In the genomic region with DNA sequence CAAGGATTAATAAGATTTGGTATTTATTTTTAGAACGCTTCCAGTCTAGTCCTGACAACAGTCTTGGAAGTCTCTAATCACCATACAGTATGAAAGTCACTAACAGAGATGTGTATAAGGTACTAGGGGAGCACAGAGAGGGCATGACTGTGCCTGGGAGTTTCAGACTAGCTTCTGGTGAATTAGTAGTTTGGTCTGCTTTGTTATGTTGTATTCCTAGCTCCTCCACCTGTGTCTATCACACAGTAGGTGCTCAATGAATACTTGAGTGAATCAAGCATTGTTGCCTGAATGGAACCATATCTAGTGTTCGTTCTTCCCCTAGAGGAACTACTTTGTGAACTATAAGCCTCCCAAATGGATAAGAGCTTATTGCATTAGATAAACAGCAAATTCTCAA, we compare ENCODE assay signal across 30 cellular contexts.
"Had no signal": no experiment of that assay in that cellular context is flagged by ENCODE, and none has a peak within 500 bp of the region (broad histone marks: within the 10 kb centered on the region; RNA-seq: fewer than 3 reads in every experiment).

No MANE protein-coding gene starts in this region.

- H3K9me3 ChIP-seq: left ventricle myocardium inferior, pancreas, prostate gland, stomach, suprapubic skin, thoracic aorta, tibial artery, upper lobe of right lung had no signal

- H3K27me3 ChIP-seq: pancreas, stomach, suprapubic skin, tibial artery, upper lobe of right lung had no signal

- H3K4me3 ChIP-seq: left ventricle myocardium inferior, lung, pancreas, prostate gland, skin epidermis, stomach, suprapubic skin, thoracic aorta, tibial artery, upper lobe of right lung had no signal

- H3K36me3 ChIP-seq: pancreas, prostate gland, thoracic aorta had no signal

- H3K4me1 Mint-ChIP-seq: mesothelial cell of epicardium; naive B cell; nephron; neural crest cell; stimulated activated naive B cell treated with anti-CD40 and anti-IgM and Interleukin-4, amounts not matched to agents 10 μg/mL and 1 μg/mL and 100 μg/mL, for 72 hours had no signal

- H3K4me1 ChIP-seq: left ventricle myocardium inferior, pancreas, prostate gland, stomach, suprapubic skin, tibial artery, upper lobe of right lung had no signal

- H3K9me3 Mint-ChIP-seq: immature natural killer cell; mesothelial cell of epicardium; naive B cell; nephron; neural crest cell; stimulated activated naive B cell treated with anti-CD40 and anti-IgM and Interleukin-4, amounts not matched to agents 10 μg/mL and 1 μg/mL and 100 μg/mL, for 72 hours had no signal

- H3K27ac Mint-ChIP-seq: mesothelial cell of epicardium; naive B cell; nephron; stimulated activated naive B cell treated with anti-CD40 and anti-IgM and Interleukin-4, amounts not matched to agents 10 μg/mL and 1 μg/mL and 100 μg/mL, for 72 hours had no signal

- H3K27me3 Mint-ChIP-seq: naive B cell; stimulated activated naive B cell treated with anti-CD40 and anti-IgM and Interleukin-4, amounts not matched to agents 10 μg/mL and 1 μg/mL and 100 μg/mL, for 72 hours had no signal

- DNase-seq: hypothalamus; immature natural killer cell; kidney; left colon; left ventricle myocardium inferior; mesendoderm; naive B cell; nucleus accumbens; pancreas; posterior cingulate gyrus; retina; right cardiac atrium; stimulated activated CD4-positive, alpha-beta T cell treated with anti-CD3 and anti-CD28 coated beads, Interleukin-12 subunit alpha, Interleukin-12 subunit beta, amount 100 ng/mL, for 4 hours; stimulated activated CD4-positive, alpha-beta T cell treated with anti-CD3 and anti-CD28 coated beads, Interleukin-15, amount 100 ng/mL, for 24 hours; stimulated activated CD4-positive, alpha-beta T cell treated with anti-CD3 and anti-CD28 coated beads, Interleukin-2, amount 100 ng/mL, for 24 hours; stimulated activated CD4-positive, alpha-beta T cell treated with anti-CD3 and anti-CD28 coated beads, Interleukin-4, amount 100 ng/mL, for 1 hour; stimulated activated naive B cell treated with anti-CD40 and anti-IgM and Interleukin-4, amounts not matched to agents 10 μg/mL and 1 μg/mL and 100 μg/mL, for 72 hours; stimulated activated naive CD8-positive, alpha-beta T cell treated with anti-CD3 and anti-CD28 coated beads, Interleukin-15, Interleukin-2, amounts not matched to agents 100 U/mL and 50 U/mL, for 24 hours; stomach; tibial artery; upper lobe of right lung had no signal

- H3K27ac ChIP-seq: left ventricle myocardium inferior, pancreas, prostate gland, skin epidermis, stomach, suprapubic skin, thoracic aorta, tibial artery, upper lobe of right lung had no signal

- H3K4me3 Mint-ChIP-seq: immature natural killer cell; mesothelial cell of epicardium; naive B cell; nephron; neural crest cell; stimulated activated naive B cell treated with anti-CD40 and anti-IgM and Interleukin-4, amounts not matched to agents 10 μg/mL and 1 μg/mL and 100 μg/mL, for 72 hours had no signal

- ATAC-seq: left colon; pancreas; right cardiac atrium; sciatic nerve; stimulated activated naive B cell treated with anti-CD40 and anti-IgM and Interleukin-4, amounts not matched to agents 10 μg/mL and 1 μg/mL and 100 μg/mL, for 72 hours; stimulated activated naive CD8-positive, alpha-beta T cell treated with anti-CD3 and anti-CD28 coated beads, Interleukin-15, Interleukin-2, amounts not matched to agents 100 U/mL and 50 U/mL, for 24 hours; upper lobe of right lung had no signal
